1 cellular context compared by ENCODE assay signal in the genomic region with DNA sequence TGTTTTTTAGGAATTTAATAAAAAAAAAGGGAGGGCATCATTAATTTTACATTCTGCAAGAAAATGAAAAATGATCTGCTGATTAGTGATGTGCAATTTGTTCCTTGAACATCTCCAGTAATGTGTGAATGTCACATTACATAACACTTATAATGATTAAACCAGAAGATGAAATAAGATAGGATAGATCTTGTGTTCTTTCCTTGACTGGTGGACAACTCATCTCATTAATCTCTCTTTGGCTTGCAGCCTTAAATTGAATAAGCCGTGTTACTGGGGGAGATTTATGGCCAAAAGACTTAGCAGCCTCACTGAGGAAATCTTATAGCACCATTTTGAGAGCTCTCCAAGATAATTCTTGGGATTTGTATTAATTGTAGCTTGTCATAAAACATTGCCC.
TF ChIP-seq lines count a peak whose summit lies in the region.

No MANE protein-coding gene starts in this region.

TF ChIP-seq in HEK293, 187 proteins besides CTCF, POLR2A, EP300 and RAD21 (continued from another document):
- TF ChIP-seq, protein P1, sequence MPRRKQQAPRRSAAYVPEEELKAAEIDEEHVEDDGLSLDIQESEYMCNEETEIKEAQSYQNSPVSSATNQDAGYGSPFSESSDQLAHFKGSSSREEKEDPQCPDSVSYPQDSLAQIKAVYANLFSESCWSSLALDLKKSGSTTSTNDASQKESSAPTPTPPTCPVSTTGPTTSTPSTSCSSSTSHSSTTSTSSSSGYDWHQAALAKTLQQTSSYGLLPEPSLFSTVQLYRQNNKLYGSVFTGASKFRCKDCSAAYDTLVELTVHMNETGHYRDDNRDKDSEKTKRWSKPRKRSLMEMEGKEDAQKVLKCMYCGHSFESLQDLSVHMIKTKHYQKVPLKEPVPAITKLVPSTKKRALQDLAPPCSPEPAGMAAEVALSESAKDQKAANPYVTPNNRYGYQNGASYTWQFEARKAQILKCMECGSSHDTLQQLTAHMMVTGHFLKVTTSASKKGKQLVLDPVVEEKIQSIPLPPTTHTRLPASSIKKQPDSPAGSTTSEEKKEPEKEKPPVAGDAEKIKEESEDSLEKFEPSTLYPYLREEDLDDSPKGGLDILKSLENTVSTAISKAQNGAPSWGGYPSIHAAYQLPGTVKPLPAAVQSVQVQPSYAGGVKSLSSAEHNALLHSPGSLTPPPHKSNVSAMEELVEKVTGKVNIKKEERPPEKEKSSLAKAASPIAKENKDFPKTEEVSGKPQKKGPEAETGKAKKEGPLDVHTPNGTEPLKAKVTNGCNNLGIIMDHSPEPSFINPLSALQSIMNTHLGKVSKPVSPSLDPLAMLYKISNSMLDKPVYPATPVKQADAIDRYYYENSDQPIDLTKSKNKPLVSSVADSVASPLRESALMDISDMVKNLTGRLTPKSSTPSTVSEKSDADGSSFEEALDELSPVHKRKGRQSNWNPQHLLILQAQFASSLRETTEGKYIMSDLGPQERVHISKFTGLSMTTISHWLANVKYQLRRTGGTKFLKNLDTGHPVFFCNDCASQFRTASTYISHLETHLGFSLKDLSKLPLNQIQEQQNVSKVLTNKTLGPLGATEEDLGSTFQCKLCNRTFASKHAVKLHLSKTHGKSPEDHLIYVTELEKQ (tag by site-specific recombination; IDR thresholded peaks at IDR 0.05; ENCODE audit: borderline replicate concordance): no peak
- no peak for TF ChIP-seq ZNF146 (tag by site-specific recombination; IDR thresholded peaks at IDR 0.05)
- TF ChIP-seq SP7 (tag by site-specific recombination; IDR thresholded peaks at IDR 0.05): peak; percentile 21; the same call in 1 of the 2 replicates
- TF ChIP-seq, protein P2, sequence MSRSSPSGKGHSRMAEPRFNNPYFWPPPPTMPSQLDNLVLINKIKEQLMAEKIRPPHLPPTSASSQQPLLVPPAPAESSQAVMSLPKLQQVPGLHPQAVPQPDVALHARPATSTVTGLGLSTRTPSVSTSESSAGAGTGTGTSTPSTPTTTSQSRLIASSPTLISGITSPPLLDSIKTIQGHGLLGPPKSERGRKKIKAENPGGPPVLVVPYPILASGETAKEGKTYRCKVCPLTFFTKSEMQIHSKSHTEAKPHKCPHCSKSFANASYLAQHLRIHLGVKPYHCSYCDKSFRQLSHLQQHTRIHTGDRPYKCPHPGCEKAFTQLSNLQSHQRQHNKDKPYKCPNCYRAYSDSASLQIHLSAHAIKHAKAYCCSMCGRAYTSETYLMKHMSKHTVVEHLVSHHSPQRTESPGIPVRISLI (tag by site-specific recombination; IDR thresholded peaks at IDR 0.05): no peak
- no peak for TF ChIP-seq ZNF394 (tag by site-specific recombination; IDR thresholded peaks at IDR 0.05; ENCODE audit: borderline replicate concordance)
- TF ChIP-seq SP3 (tag by site-specific recombination; IDR thresholded peaks at IDR 0.05): no peak
- TF ChIP-seq, protein P3, sequence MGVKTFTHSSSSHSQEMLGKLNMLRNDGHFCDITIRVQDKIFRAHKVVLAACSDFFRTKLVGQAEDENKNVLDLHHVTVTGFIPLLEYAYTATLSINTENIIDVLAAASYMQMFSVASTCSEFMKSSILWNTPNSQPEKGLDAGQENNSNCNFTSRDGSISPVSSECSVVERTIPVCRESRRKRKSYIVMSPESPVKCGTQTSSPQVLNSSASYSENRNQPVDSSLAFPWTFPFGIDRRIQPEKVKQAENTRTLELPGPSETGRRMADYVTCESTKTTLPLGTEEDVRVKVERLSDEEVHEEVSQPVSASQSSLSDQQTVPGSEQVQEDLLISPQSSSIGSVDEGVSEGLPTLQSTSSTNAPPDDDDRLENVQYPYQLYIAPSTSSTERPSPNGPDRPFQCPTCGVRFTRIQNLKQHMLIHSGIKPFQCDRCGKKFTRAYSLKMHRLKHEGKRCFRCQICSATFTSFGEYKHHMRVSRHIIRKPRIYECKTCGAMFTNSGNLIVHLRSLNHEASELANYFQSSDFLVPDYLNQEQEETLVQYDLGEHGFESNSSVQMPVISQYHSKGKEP (tag by site-specific recombination; IDR thresholded peaks at IDR 0.05): 0 out of 2 replicates have a peak, but pooled peaks have one; percentile 12
- TF ChIP-seq ZNF114 (tag by site-specific recombination; IDR thresholded peaks at IDR 0.05): no peak
- TF ChIP-seq WT1 (tag by site-specific recombination; IDR thresholded peaks at IDR 0.05): 0 out of 2 replicates have a peak, but pooled peaks have one; percentile 34
- TF ChIP-seq, protein P4, sequence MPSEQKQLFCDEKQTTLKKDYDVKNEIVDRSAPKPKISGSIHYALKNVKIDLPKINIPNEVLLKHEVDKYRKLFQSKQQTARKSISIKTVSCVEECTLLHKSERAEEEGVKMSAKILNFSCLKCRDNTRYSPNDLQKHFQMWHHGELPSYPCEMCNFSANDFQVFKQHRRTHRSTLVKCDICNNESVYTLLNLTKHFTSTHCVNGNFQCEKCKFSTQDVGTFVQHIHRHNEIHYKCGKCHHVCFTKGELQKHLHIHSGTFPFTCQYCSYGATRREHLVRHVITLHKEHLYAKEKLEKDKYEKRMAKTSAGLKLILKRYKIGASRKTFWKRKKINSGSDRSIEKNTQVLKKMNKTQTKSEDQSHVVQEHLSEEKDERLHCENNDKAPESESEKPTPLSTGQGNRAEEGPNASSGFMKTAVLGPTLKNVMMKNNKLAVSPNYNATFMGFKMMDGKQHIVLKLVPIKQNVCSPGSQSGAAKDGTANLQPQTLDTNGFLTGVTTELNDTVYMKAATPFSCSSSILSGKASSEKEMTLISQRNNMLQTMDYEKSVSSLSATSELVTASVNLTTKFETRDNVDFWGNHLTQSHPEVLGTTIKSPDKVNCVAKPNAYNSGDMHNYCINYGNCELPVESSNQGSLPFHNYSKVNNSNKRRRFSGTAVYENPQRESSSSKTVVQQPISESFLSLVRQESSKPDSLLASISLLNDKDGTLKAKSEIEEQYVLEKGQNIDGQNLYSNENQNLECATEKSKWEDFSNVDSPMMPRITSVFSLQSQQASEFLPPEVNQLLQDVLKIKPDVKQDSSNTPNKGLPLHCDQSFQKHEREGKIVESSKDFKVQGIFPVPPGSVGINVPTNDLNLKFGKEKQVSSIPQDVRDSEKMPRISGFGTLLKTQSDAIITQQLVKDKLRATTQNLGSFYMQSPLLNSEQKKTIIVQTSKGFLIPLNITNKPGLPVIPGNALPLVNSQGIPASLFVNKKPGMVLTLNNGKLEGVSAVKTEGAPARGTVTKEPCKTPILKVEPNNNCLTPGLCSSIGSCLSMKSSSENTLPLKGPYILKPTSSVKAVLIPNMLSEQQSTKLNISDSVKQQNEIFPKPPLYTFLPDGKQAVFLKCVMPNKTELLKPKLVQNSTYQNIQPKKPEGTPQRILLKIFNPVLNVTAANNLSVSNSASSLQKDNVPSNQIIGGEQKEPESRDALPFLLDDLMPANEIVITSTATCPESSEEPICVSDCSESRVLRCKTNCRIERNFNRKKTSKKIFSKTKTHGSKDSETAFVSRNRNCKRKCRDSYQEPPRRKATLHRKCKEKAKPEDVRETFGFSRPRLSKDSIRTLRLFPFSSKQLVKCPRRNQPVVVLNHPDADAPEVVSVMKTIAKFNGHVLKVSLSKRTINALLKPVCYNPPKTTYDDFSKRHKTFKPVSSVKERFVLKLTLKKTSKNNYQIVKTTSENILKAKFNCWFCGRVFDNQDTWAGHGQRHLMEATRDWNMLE (tag by site-specific recombination; conservative IDR thresholded peaks at IDR 0.05; ENCODE audit: low read depth): no peak
- no peak for TF ChIP-seq EGR2 (tag by site-specific recombination; IDR thresholded peaks at IDR 0.05; ENCODE audit: low read depth)
- no peak for TF ChIP-seq SCRT2 (tag by site-specific recombination; IDR thresholded peaks at IDR 0.05)
- TF ChIP-seq ZNF266 (tag by site-specific recombination; IDR thresholded peaks at IDR 0.05; ENCODE audit: low read depth): no peak
- peak; percentile 29; the same call in 1 of the 2 replicates for TF ChIP-seq FEZF1 (tag by site-specific recombination; IDR thresholded peaks at IDR 0.05)
- no peak for TF ChIP-seq KLF9 (tag by site-specific recombination; IDR thresholded peaks at IDR 0.05; ENCODE audit: low read depth)
- peak; percentile 71; the same call in 1 of the 2 replicates for TF ChIP-seq OSR2 (tag by site-specific recombination; IDR thresholded peaks at IDR 0.05)
- TF ChIP-seq ZNF521 (tag by site-specific recombination; IDR thresholded peaks at IDR 0.05): no peak
TF ChIP-seq in HEK293: peak in this region for 9.
